13 cellular contexts compared by ENCODE assay signal in genomic region chr21:33023574-33024277, GRCh38. TPM values are rescaled to one million over a fixed set of nuclear protein-coding genes. Genes with fewer than 3 reads are reported as not detected.
A peak's percentile ranks its signal among the peaks of the same experiment; 100 is the strongest.
DNase-seq lines count a peak whose midpoint lies in the region; ATAC-seq and TF ChIP-seq lines count a peak whose summit lies in the region.
"Had no signal": no experiment of that assay in that cellular context is flagged by ENCODE, and none has a peak within 500 bp of the region (broad histone marks: within the 10 kb centered on the region; RNA-seq: fewer than 3 reads in every experiment).

No MANE protein-coding gene starts in this region.

- H3K56ac ChIP-seq in mesendoderm (ENCODE audit: low read length), result no peak overlapping the region

- no peak overlapping the region for H4K5ac ChIP-seq in mesendoderm (ENCODE audit: low read length)

- ATAC-seq in CD8-positive, alpha-beta T cell, result no peak
- ATAC-seq in naive thymus-derived CD8-positive, alpha-beta T cell, result no peak
- ATAC-seq: PC-3 had no signal

- H3K79me1 ChIP-seq in mesendoderm (ENCODE audit: low read length), result no peaks in the 10 kb centered on the region

- no peaks in the 10 kb centered on the region for H3K79me2 ChIP-seq in mesendoderm (ENCODE audit: control insufficient read depth, insufficient read depth, low read length)

- H3K4me1 ChIP-seq in CD8-positive, alpha-beta T cell (ENCODE audit: insufficient read depth, low read length), result peaks cover 43% of the 10 kb centered on the region
- H3K4me1 ChIP-seq in HUES48 (ENCODE audit: control insufficient read depth, insufficient read depth, low read length) (peaks cover 30% of the 10 kb centered on the region), mesendoderm (ENCODE audit: control insufficient read depth, low read depth, low read length) (no peaks in the 10 kb centered on the region)

- H3K9ac ChIP-seq in HUES48 (ENCODE audit: low read depth, low read length) (no peak overlapping the region), mesendoderm (ENCODE audit: low read length) (no peak overlapping the region)

- no peak overlapping the region for H3K4ac ChIP-seq in mesendoderm (ENCODE audit: low read depth, low read length)

- no peak overlapping the region for H3K27ac Mint-ChIP-seq in CD8-positive, alpha-beta T cell
- H3K27ac Mint-ChIP-seq in brain, result peak overlapping the region in 1 of 5 experiments; percentile 9
- peak overlapping the region in 1 of 10 donors; percentile 57 for H3K27ac Mint-ChIP-seq in naive thymus-derived CD8-positive, alpha-beta T cell
- H3K27ac Mint-ChIP-seq in activated T-helper 2 cell treated with anti-CD3 and anti-CD28 coated beads, Interferon-gamma antibody, Interleukin-2, Interleukin-4, amounts not matched to agents 10 μg/mL and 5 μg/mL and 100 μg/mL, durations not matched to agents 14 hours and 24 hours and 36 hours, result no peak overlapping the region
- H3K27ac Mint-ChIP-seq: mesothelial cell of epicardium had no signal

- no CpG with 5 or more reads among the region's 50 CpGs for WGBS in mesendoderm (ENCODE audit: extremely low coverage, insufficient coverage, low lambda C conversion rate)

- no peak overlapping the region for H2BK5ac ChIP-seq in mesendoderm (ENCODE audit: low read length)

- peaks cover 43% of the 10 kb centered on the region for H3K4me1 Mint-ChIP-seq in CD8-positive, alpha-beta T cell (ENCODE audit: low read depth)
- H3K4me1 Mint-ChIP-seq in brain, result peaks cover 52% of the 10 kb centered on the region
- H3K4me1 Mint-ChIP-seq in naive thymus-derived CD8-positive, alpha-beta T cell, result peaks cover 39 to 64% (median 62%) of the 10 kb centered on the region in 4 donors
- peaks cover 21% of the 10 kb centered on the region for H3K4me1 Mint-ChIP-seq in activated T-helper 2 cell treated with anti-CD3 and anti-CD28 coated beads, Interferon-gamma antibody, Interleukin-2, Interleukin-4, amounts not matched to agents 10 μg/mL and 5 μg/mL and 100 μg/mL, durations not matched to agents 14 hours and 24 hours and 36 hours (ENCODE audit: low read depth)

- peak overlapping the region; percentile 27 for H3K4me3 ChIP-seq in CD8-positive, alpha-beta T cell (ENCODE audit: low read depth, low read length)
- H3K4me3 ChIP-seq in HUES48 (ENCODE audit: low read depth, low read length), result peak overlapping the region; percentile 2; the same call in 1 of the 2 replicates
- H3K4me3 ChIP-seq in mesendoderm (ENCODE audit: low read length), result no peak overlapping the region
- H3K4me3 ChIP-seq: HAP-1 had no signal

- intact Hi-C loops in CD8-positive, alpha-beta T cell (cut with DNase I, micrococcal nuclease), result no loop called here
- intact Hi-C loops in activated T-helper 2 cell treated with anti-CD3 and anti-CD28 coated beads, Interferon-gamma antibody, Interleukin-2, Interleukin-4, amounts not matched to agents 10 μg/mL and 5 μg/mL and 100 μg/mL, durations not matched to agents 14 hours and 24 hours and 36 hours (cut with micrococcal nuclease), result loop anchor here (5.0 to 10.0 kb wide), 2 partner anchors 101 to 191 kb away; no protein-coding TSS in a partner anchor

- H2BK15ac ChIP-seq in mesendoderm (replicated peaks; ENCODE audit: low read depth), result no peak overlapping the region

- no peaks in the 10 kb centered on the region for H3K36me3 ChIP-seq in CD8-positive, alpha-beta T cell (ENCODE audit: insufficient read depth, low read length)
- H3K36me3 ChIP-seq in HUES48 (ENCODE audit: control insufficient read depth, insufficient read depth, low read length) (no peaks in the 10 kb centered on the region), mesendoderm (ENCODE audit: control insufficient read depth, insufficient read depth, low read length) (no peaks in the 10 kb centered on the region)

- DNase-seq in CD8-positive, alpha-beta T cell, result no peak
- no peak for DNase-seq in naive thymus-derived CD8-positive, alpha-beta T cell
- DNase-seq in cerebellar cortex (ENCODE audit: low spot score) (no peak), mesendoderm (no peak), hippocampal formation (lab: John Stamatoyannopoulos, UW) (no peak)
- no peak for DNase-seq in activated T-helper 2 cell treated with anti-CD3 and anti-CD28 coated beads, Interferon-gamma antibody, Interleukin-2, Interleukin-4, amounts not matched to agents 10 μg/mL and 5 μg/mL and 100 μg/mL, durations not matched to agents 14 hours and 24 hours and 36 hours (ENCODE audit: low spot score)
- DNase-seq: NCI-H1436 treated with DMSO at 0.1 percent for 48 hours, PC-3 had no signal

- no peak overlapping the region for H4K8ac ChIP-seq in mesendoderm (ENCODE audit: low read depth, low read length)

- peak overlapping the region; percentile 23 for H3K4me3 Mint-ChIP-seq in CD8-positive, alpha-beta T cell
- peak overlapping the region; percentile 59 to 95 (median 82) for H3K4me3 Mint-ChIP-seq in brain
- H3K4me3 Mint-ChIP-seq in naive thymus-derived CD8-positive, alpha-beta T cell, result peak overlapping the region; percentile 22 to 79 (median 64)
- H3K4me3 Mint-ChIP-seq in activated T-helper 2 cell treated with anti-CD3 and anti-CD28 coated beads, Interferon-gamma antibody, Interleukin-2, Interleukin-4, amounts not matched to agents 10 μg/mL and 5 μg/mL and 100 μg/mL, durations not matched to agents 14 hours and 24 hours and 36 hours (ENCODE audit: low read depth), result no peak overlapping the region
- H3K4me3 Mint-ChIP-seq: mesothelial cell of epicardium had no signal

- POLR2A ChIA-PET in CD8-positive, alpha-beta T cell (lab: Charles Lee), result no interaction called here
- POLR2A ChIA-PET in naive thymus-derived CD8-positive, alpha-beta T cell (lab: Charles Lee), result interaction anchor here (1.1 kb wide), 1 partner anchor 13 kb away, joined by 3 read pairs; no protein-coding TSS in a partner anchor

- no peak overlapping the region for H2BK120ac ChIP-seq in mesendoderm (ENCODE audit: low read depth, low read length)

- H3K36me3 Mint-ChIP-seq in CD8-positive, alpha-beta T cell, result no peaks in the 10 kb centered on the region
- H3K36me3 Mint-ChIP-seq in brain, result no peaks in the 10 kb centered on the region
- peaks cover 0 to 3% (median 0%) of the 10 kb centered on the region in 3 donors for H3K36me3 Mint-ChIP-seq in naive thymus-derived CD8-positive, alpha-beta T cell
- H3K36me3 Mint-ChIP-seq in activated T-helper 2 cell treated with anti-CD3 and anti-CD28 coated beads, Interferon-gamma antibody, Interleukin-2, Interleukin-4, amounts not matched to agents 10 μg/mL and 5 μg/mL and 100 μg/mL, durations not matched to agents 14 hours and 24 hours and 36 hours (ENCODE audit: low read depth), result peaks cover 2% of the 10 kb centered on the region
- H3K36me3 Mint-ChIP-seq: mesothelial cell of epicardium had no signal

- no peak overlapping the region for H2AK5ac ChIP-seq in mesendoderm (ENCODE audit: low read length)

- H3K4me2 ChIP-seq in mesendoderm (ENCODE audit: low read length), result no peak overlapping the region

- CTCF ChIA-PET in CD8-positive, alpha-beta T cell (lab: Charles Lee), result no interaction called here

- peaks cover 42% of the 10 kb centered on the region for H3K27me3 ChIP-seq in CD8-positive, alpha-beta T cell (ENCODE audit: insufficient read depth, low read length)
- H3K27me3 ChIP-seq in HUES48 (ENCODE audit: control insufficient read depth, insufficient read depth, low read length) (peaks cover 99% of the 10 kb centered on the region), mesendoderm (ENCODE audit: insufficient read depth, low read length, poor library complexity) (peaks cover 86% of the 10 kb centered on the region)

- TF ChIP-seq CTCF in CD8-positive, alpha-beta T cell (IDR thresholded peaks at IDR 0.05), result no peak
- TF ChIP-seq CTCF in brain (conservative IDR thresholded peaks at IDR 0.05), result no peak

- H3K27ac ChIP-seq in CD8-positive, alpha-beta T cell (ENCODE audit: low read depth, low read length), result no peak overlapping the region
- H3K27ac ChIP-seq in HUES48 (ENCODE audit: low read depth, low read length) (no peak overlapping the region), mesendoderm (ENCODE audit: low read depth, low read length) (no peak overlapping the region)

- H3K9me3 ChIP-seq in CD8-positive, alpha-beta T cell (ENCODE audit: low read length), result no peaks in the 10 kb centered on the region
- no peaks in the 10 kb centered on the region for H3K9me3 ChIP-seq in HUES48 (ENCODE audit: control insufficient read depth, insufficient read depth, low read length)
- H3K9me3 ChIP-seq: HAP-1 had no signal

- no peaks in the 10 kb centered on the region for H3K9me3 Mint-ChIP-seq in CD8-positive, alpha-beta T cell
- peaks cover 0 to 14% (median 5%) of the 10 kb centered on the region in 5 experiments for H3K9me3 Mint-ChIP-seq in brain
- peaks cover 0 to 2% (median 0%) of the 10 kb centered on the region in 9 donors for H3K9me3 Mint-ChIP-seq in naive thymus-derived CD8-positive, alpha-beta T cell
- H3K9me3 Mint-ChIP-seq in activated T-helper 2 cell treated with anti-CD3 and anti-CD28 coated beads, Interferon-gamma antibody, Interleukin-2, Interleukin-4, amounts not matched to agents 10 μg/mL and 5 μg/mL and 100 μg/mL, durations not matched to agents 14 hours and 24 hours and 36 hours, result no peaks in the 10 kb centered on the region
- H3K9me3 Mint-ChIP-seq: mesothelial cell of epicardium had no signal

- no peak overlapping the region for H3K18ac ChIP-seq in mesendoderm (ENCODE audit: low read length)

- H3K23ac ChIP-seq in mesendoderm (ENCODE audit: low read length), result no peak overlapping the region

- peaks cover 59% of the 10 kb centered on the region for H3K27me3 Mint-ChIP-seq in CD8-positive, alpha-beta T cell (ENCODE audit: low read depth)
- peaks cover 94% of the 10 kb centered on the region for H3K27me3 Mint-ChIP-seq in brain
- H3K27me3 Mint-ChIP-seq in naive thymus-derived CD8-positive, alpha-beta T cell, result peaks cover 44 to 93% (median 72%) of the 10 kb centered on the region in 5 donors
- peaks cover 80% of the 10 kb centered on the region for H3K27me3 Mint-ChIP-seq in activated T-helper 2 cell treated with anti-CD3 and anti-CD28 coated beads, Interferon-gamma antibody, Interleukin-2, Interleukin-4, amounts not matched to agents 10 μg/mL and 5 μg/mL and 100 μg/mL, durations not matched to agents 14 hours and 24 hours and 36 hours (ENCODE audit: low read depth)

RNA-seq across cellular contexts. Expression of gene OLIG2, which starts 2.0 kb away (rescaled TPM):
- not detected for total RNA-seq in CD8-positive, alpha-beta T cell
- polyA plus RNA-seq in brain (ENCODE audit: insufficient read depth, low read depth, low replicate concordance), result 33.3 TPM
- total RNA-seq in naive thymus-derived CD8-positive, alpha-beta T cell, result not detected
- polyA plus RNA-seq in naive thymus-derived CD8-positive, alpha-beta T cell, result not detected
- not detected in 2 replicates for total RNA-seq in activated T-helper 2 cell treated with anti-CD3 and anti-CD28 coated beads, Interferon-gamma antibody, Interleukin-2, Interleukin-4, amounts not matched to agents 10 μg/mL and 5 μg/mL and 100 μg/mL, durations not matched to agents 14 hours and 24 hours and 36 hours
- 0.55 TPM for polyA plus RNA-seq in mesendoderm (2013, experiment 1 of 2)
- polyA plus RNA-seq in mesendoderm (2013, experiment 2 of 2), result 0.60 TPM
- total RNA-seq: PC-3, subcutaneous adipose tissue had no signal

RNA-seq across cellular contexts. Expression of gene OLIG1, which starts 46.2 kb away (rescaled TPM):
- total RNA-seq in CD8-positive, alpha-beta T cell, result not detected
- polyA plus RNA-seq in brain (ENCODE audit: insufficient read depth, low read depth, low replicate concordance), result 114 TPM
- not detected for total RNA-seq in naive thymus-derived CD8-positive, alpha-beta T cell
- polyA plus RNA-seq in naive thymus-derived CD8-positive, alpha-beta T cell, result not detected
- 0.09 TPM in 1 of 2 replicates, not detected in the other for total RNA-seq in activated T-helper 2 cell treated with anti-CD3 and anti-CD28 coated beads, Interferon-gamma antibody, Interleukin-2, Interleukin-4, amounts not matched to agents 10 μg/mL and 5 μg/mL and 100 μg/mL, durations not matched to agents 14 hours and 24 hours and 36 hours
- 0.17 TPM for polyA plus RNA-seq in mesendoderm (2013, experiment 1 of 2)
- not detected for polyA plus RNA-seq in mesendoderm (2013, experiment 2 of 2)
- total RNA-seq: mesothelial cell of epicardium, PC-3, subcutaneous adipose tissue had no signal
